Comparison of ENCODE assay signal across 20 cellular contexts in genomic region chr6:79173378-79173777, GRCh38.
DNase-seq lines count a peak whose midpoint lies in the region; ATAC-seq and TF ChIP-seq lines count a peak whose summit lies in the region.
"Had no signal": no experiment of that assay in that cellular context is flagged by ENCODE, and none has a peak within 500 bp of the region (broad histone marks: within the 10 kb centered on the region; RNA-seq: fewer than 3 reads in every experiment).

No MANE protein-coding gene starts in this region.

- TF ChIP-seq POLR2A in prostate gland (IDR thresholded peaks at IDR 0.05) = no peak

- ATAC-seq in GM18909 (IDR thresholded peaks at IDR 0.05; ENCODE audit: poor library complexity, unreplicated experiment) = peak; percentile 44
- ATAC-seq in left lung = no peak
- ATAC-seq: K562, T-helper 17 cell had no signal

- intact Hi-C loops in prostate gland (cut with DNase I) = no loop called here
- intact Hi-C loops in left lung (cut with DNase I) = no loop called here

- H3K4me1 ChIP-seq in prostate gland (replicated peaks) = no peaks in the 10 kb centered on the region
- H3K4me1 ChIP-seq in left lung = no peaks in the 10 kb centered on the region
- H3K4me1 ChIP-seq: Caco-2 had no signal

- TF ChIP-seq CTCF in fibroblast of villous mesenchyme (IDR thresholded peaks at IDR 0.05; ENCODE audit: insufficient read depth, low read depth, low read length) = no peak
- no peak for TF ChIP-seq CTCF in prostate gland (IDR thresholded peaks at IDR 0.05)
- TF ChIP-seq CTCF in left lung (IDR thresholded peaks at IDR 0.05) = no peak

- no peaks in the 10 kb centered on the region for H3K27me3 ChIP-seq in prostate gland (replicated peaks; ENCODE audit: insufficient read depth)
- H3K27me3 ChIP-seq in left lung = no peaks in the 10 kb centered on the region
- H3K27me3 ChIP-seq: BE2C had no signal

- H3K36me3 ChIP-seq in prostate gland (no peaks in the 10 kb centered on the region), left lung (no peaks in the 10 kb centered on the region)
- H3K36me3 ChIP-seq: BE2C had no signal

- DNase-seq in NOMO-1 treated with DMSO at 0.1 percent for 48 hours (lab: John Stamatoyannopoulos, UW; ENCODE audit: unreplicated experiment) (peak; percentile 3), NOMO-1 treated with dmso at 0.1 percent for 144 hours (lab: John Stamatoyannopoulos, UW; ENCODE audit: unreplicated experiment) (no peak), NAMALWA (ENCODE audit: low spot score) (peak; percentile 10), fibroblast of villous mesenchyme (ENCODE audit: low read depth) (peak; percentile 6), prostate gland (ENCODE audit: low spot score) (no peak), left lung (no peak), H4 (ENCODE audit: low spot score) (no peak)
- DNase-seq: BE2C, Caco-2, EL, H9, NCI-H1092, NCI-H146, NCI-H2081, NCI-H748 treated with DMSO at 0.1 percent for 48 hours, RPMI8226, SHP77 treated with DMSO at 0.1 percent for 48 hours, T-helper 17 cell had no signal

- H3K9me3 ChIP-seq in prostate gland (no peaks in the 10 kb centered on the region), left lung (peaks cover 0 to 2% of the 10 kb centered on the region in 2 donors)
- H3K9me3 ChIP-seq: BE2C had no signal

- H3K4me3 ChIP-seq in fibroblast of villous mesenchyme (ENCODE audit: low read depth, low read length) = no peak overlapping the region
- no peak overlapping the region for H3K4me3 ChIP-seq in prostate gland
- H3K4me3 ChIP-seq in left lung = no peak overlapping the region
- H3K4me3 ChIP-seq: K562 had no signal

- H3K27ac ChIP-seq in prostate gland (no peak overlapping the region), left lung (no peak overlapping the region)

Comparison
In these comparisons a context has a peak if more than half of its experiments do, and no peak if none do; other contexts are left out.
1. DNase-seq: peak in NOMO-1 treated with DMSO at 0.1 percent for 48 hours (single experiment), NAMALWA (single experiment) and fibroblast of villous mesenchyme (single experiment); none in NOMO-1 treated with dmso at 0.1 percent for 144 hours (single experiment), prostate gland (single experiment), left lung (0 of 2) and H4 (single experiment).